In the genomic region with DNA sequence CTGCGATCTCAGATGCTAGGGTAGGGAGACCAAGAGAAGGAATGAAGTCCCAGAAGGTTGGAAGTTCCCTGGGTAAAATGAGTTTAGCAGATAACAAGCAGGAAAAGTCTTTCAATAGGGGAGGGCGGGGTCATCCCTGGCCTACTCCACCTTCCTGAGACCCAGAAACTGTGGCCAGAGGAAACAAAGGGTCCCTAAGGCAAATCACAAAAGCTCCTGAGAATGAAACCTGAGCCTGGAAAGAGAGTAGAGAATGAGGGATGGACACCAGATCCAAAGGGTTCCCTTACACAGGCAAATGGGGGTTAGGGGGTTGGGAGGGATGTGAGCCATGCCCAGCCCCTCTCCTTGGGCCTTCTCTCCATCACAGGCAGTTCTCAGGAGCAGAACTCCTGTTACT, we compare ENCODE assay signal across 2 cellular contexts.
TF ChIP-seq lines count a peak whose summit lies in the region.

No MANE protein-coding gene starts in this region.

TF ChIP-seq in SK-N-SH, 30 proteins besides CTCF, POLR2A, EP300 and RAD21 (continued from another document):
- TF ChIP-seq, protein P1, sequence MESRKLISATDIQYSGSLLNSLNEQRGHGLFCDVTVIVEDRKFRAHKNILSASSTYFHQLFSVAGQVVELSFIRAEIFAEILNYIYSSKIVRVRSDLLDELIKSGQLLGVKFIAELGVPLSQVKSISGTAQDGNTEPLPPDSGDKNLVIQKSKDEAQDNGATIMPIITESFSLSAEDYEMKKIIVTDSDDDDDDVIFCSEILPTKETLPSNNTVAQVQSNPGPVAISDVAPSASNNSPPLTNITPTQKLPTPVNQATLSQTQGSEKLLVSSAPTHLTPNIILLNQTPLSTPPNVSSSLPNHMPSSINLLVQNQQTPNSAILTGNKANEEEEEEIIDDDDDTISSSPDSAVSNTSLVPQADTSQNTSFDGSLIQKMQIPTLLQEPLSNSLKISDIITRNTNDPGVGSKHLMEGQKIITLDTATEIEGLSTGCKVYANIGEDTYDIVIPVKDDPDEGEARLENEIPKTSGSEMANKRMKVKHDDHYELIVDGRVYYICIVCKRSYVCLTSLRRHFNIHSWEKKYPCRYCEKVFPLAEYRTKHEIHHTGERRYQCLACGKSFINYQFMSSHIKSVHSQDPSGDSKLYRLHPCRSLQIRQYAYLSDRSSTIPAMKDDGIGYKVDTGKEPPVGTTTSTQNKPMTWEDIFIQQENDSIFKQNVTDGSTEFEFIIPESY (IDR thresholded peaks at IDR 0.05; ENCODE audit: borderline replicate concordance, low read depth), result no peak
- TF ChIP-seq JUND (IDR thresholded peaks at IDR 0.05) (no peak), RXRA (IDR thresholded peaks at IDR 0.05; ENCODE audit: borderline replicate concordance, low read depth) (no peak), YY1 (IDR thresholded peaks at IDR 0.05; ENCODE audit: low read depth) (no peak), NFIC (IDR thresholded peaks at IDR 0.05; ENCODE audit: borderline replicate concordance) (no peak), SIN3A (IDR thresholded peaks at IDR 0.05; ENCODE audit: borderline replicate concordance, low read depth, low read length) (no peak), RFX5 (IDR thresholded peaks at IDR 0.05; ENCODE audit: low read length) (no peak), MEF2A (IDR thresholded peaks at IDR 0.05; ENCODE audit: borderline replicate concordance, low read depth) (no peak), TEAD4 (IDR thresholded peaks at IDR 0.05; ENCODE audit: borderline replicate concordance, insufficient read depth) (no peak), NRF1 (IDR thresholded peaks at IDR 0.05; ENCODE audit: low read depth, low read length) (no peak)
- TF ChIP-seq, protein P2, sequence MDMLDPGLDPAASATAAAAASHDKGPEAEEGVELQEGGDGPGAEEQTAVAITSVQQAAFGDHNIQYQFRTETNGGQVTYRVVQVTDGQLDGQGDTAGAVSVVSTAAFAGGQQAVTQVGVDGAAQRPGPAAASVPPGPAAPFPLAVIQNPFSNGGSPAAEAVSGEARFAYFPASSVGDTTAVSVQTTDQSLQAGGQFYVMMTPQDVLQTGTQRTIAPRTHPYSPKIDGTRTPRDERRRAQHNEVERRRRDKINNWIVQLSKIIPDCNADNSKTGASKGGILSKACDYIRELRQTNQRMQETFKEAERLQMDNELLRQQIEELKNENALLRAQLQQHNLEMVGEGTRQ (IDR thresholded peaks at IDR 0.05; ENCODE audit: borderline replicate concordance, low read depth, low read length), result no peak
- TF ChIP-seq, protein P3, sequence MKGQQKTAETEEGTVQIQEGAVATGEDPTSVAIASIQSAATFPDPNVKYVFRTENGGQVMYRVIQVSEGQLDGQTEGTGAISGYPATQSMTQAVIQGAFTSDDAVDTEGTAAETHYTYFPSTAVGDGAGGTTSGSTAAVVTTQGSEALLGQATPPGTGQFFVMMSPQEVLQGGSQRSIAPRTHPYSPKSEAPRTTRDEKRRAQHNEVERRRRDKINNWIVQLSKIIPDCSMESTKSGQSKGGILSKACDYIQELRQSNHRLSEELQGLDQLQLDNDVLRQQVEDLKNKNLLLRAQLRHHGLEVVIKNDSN (IDR thresholded peaks at IDR 0.05; ENCODE audit: borderline replicate concordance, low read depth), result no peak
- TF ChIP-seq, protein P4, sequence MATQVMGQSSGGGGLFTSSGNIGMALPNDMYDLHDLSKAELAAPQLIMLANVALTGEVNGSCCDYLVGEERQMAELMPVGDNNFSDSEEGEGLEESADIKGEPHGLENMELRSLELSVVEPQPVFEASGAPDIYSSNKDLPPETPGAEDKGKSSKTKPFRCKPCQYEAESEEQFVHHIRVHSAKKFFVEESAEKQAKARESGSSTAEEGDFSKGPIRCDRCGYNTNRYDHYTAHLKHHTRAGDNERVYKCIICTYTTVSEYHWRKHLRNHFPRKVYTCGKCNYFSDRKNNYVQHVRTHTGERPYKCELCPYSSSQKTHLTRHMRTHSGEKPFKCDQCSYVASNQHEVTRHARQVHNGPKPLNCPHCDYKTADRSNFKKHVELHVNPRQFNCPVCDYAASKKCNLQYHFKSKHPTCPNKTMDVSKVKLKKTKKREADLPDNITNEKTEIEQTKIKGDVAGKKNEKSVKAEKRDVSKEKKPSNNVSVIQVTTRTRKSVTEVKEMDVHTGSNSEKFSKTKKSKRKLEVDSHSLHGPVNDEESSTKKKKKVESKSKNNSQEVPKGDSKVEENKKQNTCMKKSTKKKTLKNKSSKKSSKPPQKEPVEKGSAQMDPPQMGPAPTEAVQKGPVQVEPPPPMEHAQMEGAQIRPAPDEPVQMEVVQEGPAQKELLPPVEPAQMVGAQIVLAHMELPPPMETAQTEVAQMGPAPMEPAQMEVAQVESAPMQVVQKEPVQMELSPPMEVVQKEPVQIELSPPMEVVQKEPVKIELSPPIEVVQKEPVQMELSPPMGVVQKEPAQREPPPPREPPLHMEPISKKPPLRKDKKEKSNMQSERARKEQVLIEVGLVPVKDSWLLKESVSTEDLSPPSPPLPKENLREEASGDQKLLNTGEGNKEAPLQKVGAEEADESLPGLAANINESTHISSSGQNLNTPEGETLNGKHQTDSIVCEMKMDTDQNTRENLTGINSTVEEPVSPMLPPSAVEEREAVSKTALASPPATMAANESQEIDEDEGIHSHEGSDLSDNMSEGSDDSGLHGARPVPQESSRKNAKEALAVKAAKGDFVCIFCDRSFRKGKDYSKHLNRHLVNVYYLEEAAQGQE (IDR thresholded peaks at IDR 0.05; ENCODE audit: low read depth, low read length), result no peak

TF ChIP-seq in SK-N-SH treated with all-trans-retinoic acid at 6 μM for 48 hours, 23 proteins besides CTCF, POLR2A, EP300 and RAD21 (continued from another document):
- TF ChIP-seq, protein P5, sequence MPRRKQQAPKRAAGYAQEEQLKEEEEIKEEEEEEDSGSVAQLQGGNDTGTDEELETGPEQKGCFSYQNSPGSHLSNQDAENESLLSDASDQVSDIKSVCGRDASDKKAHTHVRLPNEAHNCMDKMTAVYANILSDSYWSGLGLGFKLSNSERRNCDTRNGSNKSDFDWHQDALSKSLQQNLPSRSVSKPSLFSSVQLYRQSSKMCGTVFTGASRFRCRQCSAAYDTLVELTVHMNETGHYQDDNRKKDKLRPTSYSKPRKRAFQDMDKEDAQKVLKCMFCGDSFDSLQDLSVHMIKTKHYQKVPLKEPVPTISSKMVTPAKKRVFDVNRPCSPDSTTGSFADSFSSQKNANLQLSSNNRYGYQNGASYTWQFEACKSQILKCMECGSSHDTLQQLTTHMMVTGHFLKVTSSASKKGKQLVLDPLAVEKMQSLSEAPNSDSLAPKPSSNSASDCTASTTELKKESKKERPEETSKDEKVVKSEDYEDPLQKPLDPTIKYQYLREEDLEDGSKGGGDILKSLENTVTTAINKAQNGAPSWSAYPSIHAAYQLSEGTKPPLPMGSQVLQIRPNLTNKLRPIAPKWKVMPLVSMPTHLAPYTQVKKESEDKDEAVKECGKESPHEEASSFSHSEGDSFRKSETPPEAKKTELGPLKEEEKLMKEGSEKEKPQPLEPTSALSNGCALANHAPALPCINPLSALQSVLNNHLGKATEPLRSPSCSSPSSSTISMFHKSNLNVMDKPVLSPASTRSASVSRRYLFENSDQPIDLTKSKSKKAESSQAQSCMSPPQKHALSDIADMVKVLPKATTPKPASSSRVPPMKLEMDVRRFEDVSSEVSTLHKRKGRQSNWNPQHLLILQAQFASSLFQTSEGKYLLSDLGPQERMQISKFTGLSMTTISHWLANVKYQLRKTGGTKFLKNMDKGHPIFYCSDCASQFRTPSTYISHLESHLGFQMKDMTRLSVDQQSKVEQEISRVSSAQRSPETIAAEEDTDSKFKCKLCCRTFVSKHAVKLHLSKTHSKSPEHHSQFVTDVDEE (CRISPR knock-in tag; IDR thresholded peaks at IDR 0.05), result no peak
- TF ChIP-seq RARB (CRISPR knock-in tag; IDR thresholded peaks at IDR 0.05), result no peak
